ENCODE assay signal across 32 cellular contexts in genomic region chr4:187475901-187476300, GRCh38.
"Had no signal": no experiment of that assay in that cellular context is flagged by ENCODE, and none has a peak within 500 bp of the region (broad histone marks: within the 10 kb centered on the region; RNA-seq: fewer than 3 reads in every experiment).

No MANE protein-coding gene starts in this region.

- H3K27me3 Mint-ChIP-seq: activated CD4-positive, alpha-beta memory T cell treated with anti-CD3 and anti-CD28 coated beads for 36 hours; activated CD4-positive, alpha-beta T cell treated with anti-CD3 and anti-CD28 coated beads for 36 hours; activated CD4-positive, alpha-beta T cell treated with anti-CD3 and anti-CD28 coated beads, Interleukin-2, amount 10 ng/mL, durations not matched to agents 24 days and 14 days; activated CD8-positive, alpha-beta memory T cell treated with anti-CD3 and anti-CD28 coated beads, Interleukin-2, amount 10 ng/mL, durations not matched to agents 7 days and 5 days; activated naive CD4-positive, alpha-beta T cell treated with anti-CD3 and anti-CD28 coated beads, Interleukin-2, amount 50 U/mL, for 24 hours; activated naive CD8-positive, alpha-beta T cell treated with anti-CD3 and anti-CD28 coated beads for 36 hours; activated naive CD8-positive, alpha-beta T cell treated with anti-CD3 and anti-CD28 coated beads, Interleukin-2, amount 50 U/mL, for 24 hours; effector memory CD8-positive, alpha-beta T cell had no signal

- H3K9me3 Mint-ChIP-seq: activated naive CD4-positive, alpha-beta T cell treated with anti-CD3 and anti-CD28 coated beads for 36 hours had no signal

- H3K4me3 ChIP-seq: adrenal gland, body of pancreas, esophagus squamous epithelium, gastroesophageal sphincter had no signal

- H3K4me1 Mint-ChIP-seq: activated CD4-positive, alpha-beta T cell treated with anti-CD3 and anti-CD28 coated beads for 36 hours; activated CD4-positive, alpha-beta T cell treated with anti-CD3 and anti-CD28 coated beads, Interleukin-2, amount 10 ng/mL, durations not matched to agents 24 days and 14 days; activated CD8-positive, alpha-beta memory T cell treated with anti-CD3 and anti-CD28 coated beads, Interleukin-2, amount 10 ng/mL, durations not matched to agents 7 days and 5 days; activated naive CD4-positive, alpha-beta T cell treated with anti-CD3 and anti-CD28 coated beads, Interleukin-2, amount 50 U/mL, for 24 hours; activated naive CD8-positive, alpha-beta T cell treated with anti-CD3 and anti-CD28 coated beads for 36 hours; activated naive CD8-positive, alpha-beta T cell treated with anti-CD3 and anti-CD28 coated beads, Interleukin-2, amount 50 U/mL, for 24 hours had no signal

- H3K4me1 ChIP-seq: adrenal gland, body of pancreas had no signal

- DNase-seq: activated CD4-positive, alpha-beta memory T cell treated with anti-CD3 and anti-CD28 coated beads for 36 hours; activated CD4-positive, alpha-beta T cell treated with anti-CD3 and anti-CD28 coated beads for 36 hours; activated CD4-positive, alpha-beta T cell treated with anti-CD3 and anti-CD28 coated beads, Interleukin-2, amount 10 ng/mL, durations not matched to agents 24 days and 14 days; activated CD4-positive, CD25-positive, alpha-beta regulatory T cell; activated CD4-positive, CD25-positive, alpha-beta regulatory T cell treated with anti-CD3 and anti-CD28 coated beads, Interleukin-2, amount 50 U/mL, for 72 hours; activated CD8-positive, alpha-beta memory T cell treated with anti-CD3 and anti-CD28 coated beads, Interleukin-2, amount 10 ng/mL, durations not matched to agents 7 days and 5 days; activated CD8-positive, alpha-beta memory T cell treated with anti-CD3 and anti-CD28 coated beads, Interleukin-2, amount 50 U/mL, for 4 hours; activated CD8-positive, alpha-beta T cell treated with anti-CD3 and anti-CD28 coated beads, Interleukin-2, amount 10 ng/mL, durations not matched to agents 7 days and 5 days; activated effector memory CD4-positive, alpha-beta T cell treated with anti-CD3 and anti-CD28 coated beads, Interleukin-2, amount 50 U/mL, for 16 hours; activated naive CD4-positive, alpha-beta T cell treated with anti-CD3 and anti-CD28 coated beads for 36 hours; activated naive CD8-positive, alpha-beta T cell treated with anti-CD3 and anti-CD28 coated beads for 36 hours; activated naive CD8-positive, alpha-beta T cell treated with anti-CD3 and anti-CD28 coated beads, Interleukin-2, amount 50 U/mL, for 24 hours; activated T-cell treated with anti-CD3 and anti-CD28 coated beads, Interleukin-2, amount 50 U/mL, for 1 hour; activated T-cell treated with anti-CD3 and anti-CD28 coated beads, Interleukin-2, amount 50 U/mL, for 48 hours; adrenal gland; amygdala; aorta; body of pancreas; cerebellar nuclear complex; cortex of kidney; dermis blood vessel endothelial cell; effector CD4-positive, alpha-beta T cell; effector memory CD8-positive, alpha-beta T cell; erythroblast; esophagus squamous epithelium; foreskin melanocyte; SW 1271; T-helper 2 cell had no signal

- H3K27ac ChIP-seq: adrenal gland, body of pancreas, esophagus squamous epithelium, gastroesophageal sphincter had no signal

- H3K27me3 ChIP-seq: adrenal gland, body of pancreas, esophagus squamous epithelium, gastroesophageal sphincter had no signal

- H3K36me3 ChIP-seq: adrenal gland, esophagus squamous epithelium, gastroesophageal sphincter had no signal

- ATAC-seq: activated CD4-positive, alpha-beta T cell treated with anti-CD3 and anti-CD28 coated beads for 36 hours; activated CD8-positive, alpha-beta memory T cell treated with anti-CD3 and anti-CD28 coated beads, Interleukin-2, amount 10 ng/mL, durations not matched to agents 7 days and 5 days; activated CD8-positive, alpha-beta T cell treated with anti-CD3 and anti-CD28 coated beads, Interleukin-2, amount 10 ng/mL, durations not matched to agents 7 days and 5 days; activated naive CD8-positive, alpha-beta T cell treated with anti-CD3 and anti-CD28 coated beads, Interleukin-2, amount 50 U/mL, for 24 hours; body of pancreas; effector memory CD8-positive, alpha-beta T cell; gastroesophageal sphincter had no signal

- H3K36me3 Mint-ChIP-seq: activated CD4-positive, alpha-beta memory T cell treated with anti-CD3 and anti-CD28 coated beads for 36 hours; activated CD8-positive, alpha-beta memory T cell treated with anti-CD3 and anti-CD28 coated beads, Interleukin-2, amount 10 ng/mL, durations not matched to agents 7 days and 5 days; activated naive CD4-positive, alpha-beta T cell treated with anti-CD3 and anti-CD28 coated beads, Interleukin-2, amount 50 U/mL, for 24 hours; activated naive CD8-positive, alpha-beta T cell treated with anti-CD3 and anti-CD28 coated beads for 36 hours had no signal

- H3K27ac Mint-ChIP-seq: activated CD4-positive, alpha-beta memory T cell treated with anti-CD3 and anti-CD28 coated beads for 36 hours; activated CD4-positive, alpha-beta T cell treated with anti-CD3 and anti-CD28 coated beads for 36 hours; activated CD4-positive, alpha-beta T cell treated with anti-CD3 and anti-CD28 coated beads, Interleukin-2, amount 10 ng/mL, durations not matched to agents 24 days and 14 days; activated CD8-positive, alpha-beta memory T cell treated with anti-CD3 and anti-CD28 coated beads, Interleukin-2, amount 10 ng/mL, durations not matched to agents 7 days and 5 days; activated CD8-positive, alpha-beta T cell treated with anti-CD3 and anti-CD28 coated beads, Interleukin-2, amount 10 ng/mL, durations not matched to agents 7 days and 5 days; activated naive CD4-positive, alpha-beta T cell treated with anti-CD3 and anti-CD28 coated beads for 36 hours; activated naive CD4-positive, alpha-beta T cell treated with anti-CD3 and anti-CD28 coated beads, Interleukin-2, amount 50 U/mL, for 24 hours; activated naive CD8-positive, alpha-beta T cell treated with anti-CD3 and anti-CD28 coated beads for 36 hours; activated naive CD8-positive, alpha-beta T cell treated with anti-CD3 and anti-CD28 coated beads, Interleukin-2, amount 50 U/mL, for 24 hours; activated T-helper 1 cell treated with anti-CD3 and anti-CD28 coated beads, Interleukin-12 subunit alpha, Interleukin-12 subunit beta, Interleukin-2, Interleukin-4 antibody, amounts not matched to agents 30 ng/mL and 10 ng/mL and 1 ng/mL, durations not matched to agents 14 hours and 24 hours and 36 hours; activated T-helper 2 cell treated with anti-CD3 and anti-CD28 coated beads, Interferon-gamma antibody, Interleukin-2, Interleukin-4, amounts not matched to agents 10 μg/mL and 5 μg/mL and 100 μg/mL, durations not matched to agents 14 hours and 24 hours and 36 hours; effector memory CD8-positive, alpha-beta T cell had no signal

- H3K9me3 ChIP-seq: adrenal gland, body of pancreas, esophagus squamous epithelium, gastroesophageal sphincter had no signal

- H3K4me3 Mint-ChIP-seq: activated CD4-positive, alpha-beta memory T cell treated with anti-CD3 and anti-CD28 coated beads for 36 hours; activated CD4-positive, alpha-beta T cell treated with anti-CD3 and anti-CD28 coated beads for 36 hours; activated CD4-positive, alpha-beta T cell treated with anti-CD3 and anti-CD28 coated beads, Interleukin-2, amount 10 ng/mL, durations not matched to agents 24 days and 14 days; activated CD8-positive, alpha-beta memory T cell treated with anti-CD3 and anti-CD28 coated beads, Interleukin-2, amount 10 ng/mL, durations not matched to agents 7 days and 5 days; activated CD8-positive, alpha-beta T cell treated with anti-CD3 and anti-CD28 coated beads, Interleukin-2, amount 10 ng/mL, durations not matched to agents 7 days and 5 days; activated naive CD4-positive, alpha-beta T cell treated with anti-CD3 and anti-CD28 coated beads for 36 hours; activated naive CD4-positive, alpha-beta T cell treated with anti-CD3 and anti-CD28 coated beads, Interleukin-2, amount 50 U/mL, for 24 hours; activated naive CD8-positive, alpha-beta T cell treated with anti-CD3 and anti-CD28 coated beads for 36 hours; activated naive CD8-positive, alpha-beta T cell treated with anti-CD3 and anti-CD28 coated beads, Interleukin-2, amount 50 U/mL, for 24 hours; activated T-helper 1 cell treated with anti-CD3 and anti-CD28 coated beads, Interleukin-12 subunit alpha, Interleukin-12 subunit beta, Interleukin-2, Interleukin-4 antibody, amounts not matched to agents 30 ng/mL and 10 ng/mL and 1 ng/mL, durations not matched to agents 14 hours and 24 hours and 36 hours; effector memory CD8-positive, alpha-beta T cell had no signal
